In the genomic region with DNA sequence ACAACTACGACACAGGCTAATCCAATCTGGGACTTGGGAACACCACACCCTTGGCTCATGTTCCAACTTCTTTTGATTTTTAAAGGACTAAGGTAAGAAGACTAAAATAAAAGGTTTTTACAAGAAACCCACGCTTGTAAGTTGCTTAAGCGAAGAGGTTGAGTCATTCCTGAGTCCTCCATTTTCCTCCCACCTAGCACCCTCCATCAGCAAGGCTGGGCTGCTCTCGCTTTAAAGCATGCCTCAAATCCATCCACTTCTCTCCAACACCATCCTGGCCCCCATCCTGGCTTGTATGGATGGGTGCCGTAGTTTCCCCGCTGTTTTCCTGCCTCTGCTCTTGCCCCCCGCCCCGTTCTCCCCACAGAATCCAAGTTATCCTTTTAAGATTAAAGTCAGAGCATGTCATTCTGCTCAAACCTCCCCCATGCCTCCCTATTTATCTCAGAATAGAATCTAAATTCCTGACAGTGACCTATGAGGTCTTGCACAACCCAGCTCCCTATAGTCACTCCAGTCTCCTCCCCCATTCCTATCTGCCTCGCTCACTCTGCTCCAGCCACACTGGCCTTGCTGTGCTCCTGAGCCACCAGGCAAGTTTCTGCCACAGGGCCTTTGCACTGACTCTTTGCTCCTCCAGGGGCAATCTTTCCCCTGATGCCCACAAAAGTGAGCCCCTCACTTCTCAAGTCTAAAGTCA, we compare ENCODE assay signal across 10 cellular contexts. TPM values are rescaled to one million over a fixed set of nuclear protein-coding genes. Genes with fewer than 3 reads are reported as not detected.
DNase-seq lines count a peak whose midpoint lies in the region; ATAC-seq and TF ChIP-seq lines count a peak whose summit lies in the region.
"Had no signal": no experiment of that assay in that cellular context is flagged by ENCODE, and none has a peak within 500 bp of the region (broad histone marks: within the 10 kb centered on the region; RNA-seq: fewer than 3 reads in every experiment).

No MANE protein-coding gene starts in this region.

- no peaks in the 10 kb centered on the region for H3K4me1 Mint-ChIP-seq in activated naive CD4-positive, alpha-beta T cell treated with anti-CD3 and anti-CD28 coated beads, Interleukin-2, amount 10 ng/mL, durations not matched to agents 7 days and 5 days

- WGBS in esophagus muscularis mucosa: 77% methylated on average over 9 of the region's 9 CpGs

- CTCF ChIA-PET in activated naive CD4-positive, alpha-beta T cell treated with anti-CD3 and anti-CD28 coated beads, Interleukin-2, amount 10 ng/mL, durations not matched to agents 7 days and 5 days (lab: Charles Lee): interaction anchor here (1.0 kb wide), 1 partner anchor 17 kb away, joined by 3 read pairs; no protein-coding TSS in a partner anchor

- no peak for ATAC-seq in GM18870 (IDR thresholded peaks at IDR 0.05; ENCODE audit: unreplicated experiment)

- H3K4me3 Mint-ChIP-seq in activated naive CD4-positive, alpha-beta T cell treated with anti-CD3 and anti-CD28 coated beads, Interleukin-2, amount 10 ng/mL, durations not matched to agents 7 days and 5 days: no peak overlapping the region

- TF ChIP-seq CTCF in epithelial cell of esophagus (IDR thresholded peaks at IDR 0.05; ENCODE audit: insufficient read depth, low read depth, low read length, missing control alignments) (no peak), esophagus muscularis mucosa (IDR thresholded peaks at IDR 0.05) (no peak)

- TF ChIP-seq EP300 in esophagus muscularis mucosa (IDR thresholded peaks at IDR 0.05): no peak

- peak overlapping the region; percentile 16 for H3K9ac ChIP-seq in NT2/D1 (ENCODE audit: insufficient read length, low read depth)

- H3K4me1 ChIP-seq in NT2/D1 (ENCODE audit: insufficient read depth, insufficient read length) (peaks cover 28% of the 10 kb centered on the region), esophagus muscularis mucosa (peaks cover 11 to 27% (median 18%) of the 10 kb centered on the region in 4 donors)

- H3K36me3 ChIP-seq in NT2/D1 (ENCODE audit: insufficient read depth, insufficient read length, low read length) (no peaks in the 10 kb centered on the region), esophagus muscularis mucosa (no peaks in the 10 kb centered on the region)
- H3K36me3 ChIP-seq: neutrophil, upper lobe of left lung had no signal

- peak overlapping the region in 1 of 4 donors; percentile 11 for H3K27ac ChIP-seq in esophagus muscularis mucosa (replicated peaks in 1 of 4)
- H3K27ac ChIP-seq: neutrophil, upper lobe of left lung had no signal

- H3K36me3 Mint-ChIP-seq in activated naive CD4-positive, alpha-beta T cell treated with anti-CD3 and anti-CD28 coated beads, Interleukin-2, amount 10 ng/mL, durations not matched to agents 7 days and 5 days: no peaks in the 10 kb centered on the region

- no peaks in the 10 kb centered on the region for H3K9me3 Mint-ChIP-seq in activated naive CD4-positive, alpha-beta T cell treated with anti-CD3 and anti-CD28 coated beads, Interleukin-2, amount 10 ng/mL, durations not matched to agents 7 days and 5 days

- DNase-seq in ELF-1 (ENCODE audit: low read depth, low spot score) (peak; percentile 57), NT2/D1 (ENCODE audit: low read depth, low spot score) (no peak), epithelial cell of esophagus (ENCODE audit: low read depth) (peak; percentile 96), non-pigmented ciliary epithelial cell (ENCODE audit: low read depth) (peak; percentile 90), T-helper 9 cell (no peak), esophagus muscularis mucosa (ENCODE audit: extremely low spot score) (no peak)
- DNase-seq in activated naive CD4-positive, alpha-beta T cell treated with anti-CD3 and anti-CD28 coated beads, Interleukin-2, amount 10 ng/mL, durations not matched to agents 7 days and 5 days: no peak
- DNase-seq: upper lobe of left lung had no signal

- TF ChIP-seq POLR2A in esophagus muscularis mucosa (IDR thresholded peaks at IDR 0.05; ENCODE audit: low read depth): no peak

- no peaks in the 10 kb centered on the region for H3K27me3 Mint-ChIP-seq in activated naive CD4-positive, alpha-beta T cell treated with anti-CD3 and anti-CD28 coated beads, Interleukin-2, amount 10 ng/mL, durations not matched to agents 7 days and 5 days

- H3K27me3 ChIP-seq in NT2/D1 (ENCODE audit: insufficient read depth, insufficient read length) (no peaks in the 10 kb centered on the region), esophagus muscularis mucosa (no peaks in the 10 kb centered on the region)
- H3K27me3 ChIP-seq: neutrophil, upper lobe of left lung had no signal

- H3K27ac Mint-ChIP-seq in activated naive CD4-positive, alpha-beta T cell treated with anti-CD3 and anti-CD28 coated beads, Interleukin-2, amount 10 ng/mL, durations not matched to agents 7 days and 5 days: no peak overlapping the region

- no peak overlapping the region for H3K4me3 ChIP-seq in NT2/D1 (ENCODE audit: insufficient read length, low read depth)
- H3K4me3 ChIP-seq in epithelial cell of esophagus (ENCODE audit: low read length): no peak overlapping the region
- no peak overlapping the region for H3K4me3 ChIP-seq in esophagus muscularis mucosa
- H3K4me3 ChIP-seq: upper lobe of left lung had no signal

- intact Hi-C loops in esophagus muscularis mucosa (cut with DNase I): no loop called here

- H3K9me3 ChIP-seq in NT2/D1 (ENCODE audit: insufficient read depth, low read length) (peaks cover 10% of the 10 kb centered on the region), esophagus muscularis mucosa (no peaks in the 10 kb centered on the region)
- H3K9me3 ChIP-seq: neutrophil, upper lobe of left lung had no signal

RNA-seq across cellular contexts. Expression of gene SCARB1, which starts 34.5 kb away (rescaled TPM):
- total RNA-seq in esophagus muscularis mucosa: 10 to 100 TPM in 2 of 4 donors, 1 to 10 TPM in 2; 8.3 to 24.1 (median 13.0) TPM

Comparison
In these comparisons a context has a peak if more than half of its experiments do, and no peak if none do; other contexts are left out.
1. DNase-seq: peak in ELF-1 (single experiment), epithelial cell of esophagus (single experiment) and non-pigmented ciliary epithelial cell (single experiment); none in NT2/D1 (single experiment), T-helper 9 cell (single experiment), esophagus muscularis mucosa (single experiment) and activated naive CD4-positive, alpha-beta T cell treated with anti-CD3 and anti-CD28 coated beads, Interleukin-2, amount 10 ng/mL, durations not matched to agents 7 days and 5 days (single experiment).